Comparison of ENCODE assay signal across 1 cellular context in genomic region chr20:3813758-3814581, GRCh38.
TF ChIP-seq lines count a peak whose summit lies in the region.

No MANE protein-coding gene starts in this region.

TF ChIP-seq in HEK293, 187 proteins besides CTCF, POLR2A, EP300 and RAD21 (continued from another document and continues in another):
- TF ChIP-seq ZNF175 (tag by site-specific recombination; IDR thresholded peaks at IDR 0.05) (no peak), ZSCAN30 (tag by site-specific recombination; IDR thresholded peaks at IDR 0.05) (no peak), ZNF138 (tag by site-specific recombination; IDR thresholded peaks at IDR 0.05; ENCODE audit: borderline replicate concordance) (0 out of 2 replicates have a peak, but pooled peaks have one; percentile 83), OVOL3 (tag by site-specific recombination; IDR thresholded peaks at IDR 0.05) (peak; percentile 67; the same call in 1 of the 2 replicates), ZSCAN4 (tag by site-specific recombination; IDR thresholded peaks at IDR 0.05) (0 out of 2 replicates have a peak, but pooled peaks have one; percentile 20), ZNF354C (tag by site-specific recombination; IDR thresholded peaks at IDR 0.05; ENCODE audit: borderline replicate concordance, low read depth) (peak; percentile 76; the same call in 1 of the 2 replicates), ZNF580 (tag by site-specific recombination; IDR thresholded peaks at IDR 0.05) (0 out of 2 replicates have a peak, but pooled peaks have one; percentile 41), ZNF18 (tag by site-specific recombination; IDR thresholded peaks at IDR 0.05) (no peak; the same call in 1 of the 2 replicates), ZNF202 (tag by site-specific recombination; IDR thresholded peaks at IDR 0.05; ENCODE audit: borderline replicate concordance) (peak; percentile 95; the same call in 1 of the 2 replicates), PRDM6 (tag by site-specific recombination; IDR thresholded peaks at IDR 0.05) (no peak), ZNF514 (tag by site-specific recombination; IDR thresholded peaks at IDR 0.05) (no peak), ZNF521 (tag by site-specific recombination; IDR thresholded peaks at IDR 0.05) (no peak), BCL6B (tag by site-specific recombination; IDR thresholded peaks at IDR 0.05) (no peak), PATZ1 (tag by site-specific recombination; IDR thresholded peaks at IDR 0.05) (no peak), ZFP37 (tag by site-specific recombination; IDR thresholded peaks at IDR 0.05) (no peak), HIC1 (tag by site-specific recombination; IDR thresholded peaks at IDR 0.05) (no peak), RBAK (tag by site-specific recombination; IDR thresholded peaks at IDR 0.05) (0 out of 2 replicates have a peak, but pooled peaks have one; percentile 44), ZNF132 (tag by site-specific recombination; IDR thresholded peaks at IDR 0.05; ENCODE audit: borderline replicate concordance) (no peak), PRDM1 (tag by site-specific recombination; IDR thresholded peaks at IDR 0.05) (no peak), ZNF645 (tag by site-specific recombination; IDR thresholded peaks at IDR 0.05) (no peak), ZSCAN16 (tag by site-specific recombination; IDR thresholded peaks at IDR 0.05) (no peak), ZNF416 (tag by site-specific recombination; IDR thresholded peaks at IDR 0.05) (no peak), ZBTB8A (tag by site-specific recombination; IDR thresholded peaks at IDR 0.05) (peak; percentile 84), ZNF473 (tag by site-specific recombination; IDR thresholded peaks at IDR 0.05) (no peak), ZFHX2 (tag by site-specific recombination; conservative IDR thresholded peaks at IDR 0.05) (peak; percentile 57), ZNF654 (tag by site-specific recombination; IDR thresholded peaks at IDR 0.05; ENCODE audit: low read depth) (peak; percentile 47), WT1 (tag by site-specific recombination; IDR thresholded peaks at IDR 0.05) (peak; percentile 34; the same call in 1 of the 2 replicates), ZNF585B (tag by site-specific recombination; IDR thresholded peaks at IDR 0.05) (no peak), ZNF398 (tag by site-specific recombination; IDR thresholded peaks at IDR 0.05) (no peak), ZNF561 (tag by site-specific recombination; IDR thresholded peaks at IDR 0.05; ENCODE audit: borderline replicate concordance) (no peak), ZNF426 (tag by site-specific recombination; IDR thresholded peaks at IDR 0.05) (peak; percentile 97), ZNF174 (tag by site-specific recombination; IDR thresholded peaks at IDR 0.05) (no peak), TRIM28 (IDR thresholded peaks at IDR 0.05; ENCODE audit: borderline replicate concordance, low read length) (no peak), ZNF394 (tag by site-specific recombination; IDR thresholded peaks at IDR 0.05; ENCODE audit: borderline replicate concordance) (peak; percentile 98), ZNF140 (tag by site-specific recombination; IDR thresholded peaks at IDR 0.05) (peak; percentile 80), PBX3 (CRISPR knock-in tag; IDR thresholded peaks at IDR 0.05) (no peak), ZNF670 (tag by site-specific recombination; IDR thresholded peaks at IDR 0.05; ENCODE audit: low read depth) (no peak), ZNF169 (tag by site-specific recombination; IDR thresholded peaks at IDR 0.05) (no peak), EGR2 (tag by site-specific recombination; IDR thresholded peaks at IDR 0.05; ENCODE audit: low read depth) (peak; percentile 30; the same call in 1 of the 2 replicates), ZNF555 (tag by site-specific recombination; conservative IDR thresholded peaks at IDR 0.05) (peak; percentile 96), KLF1 (tag by site-specific recombination; IDR thresholded peaks at IDR 0.05) (no peak), ZNF596 (tag by site-specific recombination; IDR thresholded peaks at IDR 0.05) (no peak), AEBP2 (tag by site-specific recombination; IDR thresholded peaks at IDR 0.05; ENCODE audit: borderline replicate concordance) (no peak), SP3 (tag by site-specific recombination; IDR thresholded peaks at IDR 0.05) (peak; percentile 27; the same call in 1 of the 2 replicates), GLI2 (tag by site-specific recombination; IDR thresholded peaks at IDR 0.05; ENCODE audit: borderline replicate concordance, low read depth) (peak; percentile 69; the same call in 1 of the 2 replicates), ZXDB (tag by site-specific recombination; IDR thresholded peaks at IDR 0.05) (peak; percentile 86), ZNF548 (tag by site-specific recombination; IDR thresholded peaks at IDR 0.05) (no peak), BCL11B (tag by site-specific recombination; IDR thresholded peaks at IDR 0.05; ENCODE audit: low read depth) (no peak), ZNF324 (tag by site-specific recombination; IDR thresholded peaks at IDR 0.05) (no peak), ZNF530 (tag by site-specific recombination; IDR thresholded peaks at IDR 0.05; ENCODE audit: low read depth) (0 out of 2 replicates have a peak, but pooled peaks have one; percentile 60), ZNF114 (tag by site-specific recombination; IDR thresholded peaks at IDR 0.05) (no peak), ZNF221 (tag by site-specific recombination; IDR thresholded peaks at IDR 0.05; ENCODE audit: borderline replicate concordance) (no peak)
